In genomic region chr2:96267159-96267971, GRCh38 we compare ENCODE assay signal across 1 cellular context.
A peak's percentile ranks its signal among the peaks of the same experiment; 100 is the strongest.
TF ChIP-seq lines count a peak whose summit lies in the region.

No MANE protein-coding gene starts in this region.

TF ChIP-seq in HepG2, 621 proteins besides CTCF, POLR2A, EP300 and RAD21 (continued from another document and continues in another):
- TF ChIP-seq RERE (CRISPR knock-in tag; IDR thresholded peaks at IDR 0.05; ENCODE audit: low read depth) = no peak
- peak; percentile 33; the same call in 1 of the 3 replicates for TF ChIP-seq MXI1 (IDR thresholded peaks at IDR 0.05; ENCODE audit: borderline replicate concordance, low read depth, low read length)
- no peak for TF ChIP-seq NKX3-1 (CRISPR knock-in tag; IDR thresholded peaks at IDR 0.05)
- TF ChIP-seq SALL2 (CRISPR knock-in tag; IDR thresholded peaks at IDR 0.05) = no peak
- no peak for TF ChIP-seq SMAD1 (CRISPR knock-in tag; IDR thresholded peaks at IDR 0.05; ENCODE audit: borderline replicate concordance, low read depth)
- TF ChIP-seq TP53 (CRISPR knock-in tag; conservative IDR thresholded peaks at IDR 0.05) = no peak
- no peak for TF ChIP-seq BCL6 (CRISPR knock-in tag; IDR thresholded peaks at IDR 0.05)
- TF ChIP-seq ATF7-NPFF (CRISPR knock-in tag; IDR thresholded peaks at IDR 0.05; ENCODE audit: low read depth) = no peak
- TF ChIP-seq HIVEP1 (CRISPR knock-in tag; IDR thresholded peaks at IDR 0.05) = no peak
- TF ChIP-seq KDM2A (CRISPR knock-in tag; IDR thresholded peaks at IDR 0.05; ENCODE audit: borderline replicate concordance, low read depth) = no peak
- TF ChIP-seq IKZF4 (CRISPR knock-in tag; IDR thresholded peaks at IDR 0.05; ENCODE audit: borderline replicate concordance, low read depth, not compliant biosample characterization) = no peak
- TF ChIP-seq ZNF878 (CRISPR knock-in tag; IDR thresholded peaks at IDR 0.05) = no peak
- peak; percentile 63 for TF ChIP-seq ZNF407 (CRISPR knock-in tag; IDR thresholded peaks at IDR 0.05; ENCODE audit: not compliant biosample characterization)
- peak; percentile 93 for TF ChIP-seq ZBTB33 (CRISPR knock-in tag; IDR thresholded peaks at IDR 0.05)
- no peak for TF ChIP-seq KAT8 (CRISPR knock-in tag; IDR thresholded peaks at IDR 0.05)
- TF ChIP-seq SMARCC2 (IDR thresholded peaks at IDR 0.05) = no peak
- no peak for TF ChIP-seq ATAD3A (CRISPR knock-in tag; IDR thresholded peaks at IDR 0.05)
- TF ChIP-seq ZNF615 (CRISPR knock-in tag; IDR thresholded peaks at IDR 0.05; ENCODE audit: borderline replicate concordance) = no peak
- TF ChIP-seq SKIL (CRISPR knock-in tag; IDR thresholded peaks at IDR 0.05; ENCODE audit: borderline replicate concordance) = no peak
- TF ChIP-seq ZNF598 (CRISPR knock-in tag; IDR thresholded peaks at IDR 0.05; ENCODE audit: borderline replicate concordance) = 0 out of 2 replicates have a peak, but pooled peaks have one; percentile 28
- no peak for TF ChIP-seq ATF6 (CRISPR knock-in tag; conservative IDR thresholded peaks at IDR 0.05)
- TF ChIP-seq HBP1 (CRISPR knock-in tag; IDR thresholded peaks at IDR 0.05; ENCODE audit: low read depth) = peak; percentile 46; the same call in 1 of the 2 replicates
- TF ChIP-seq TFAP4 (IDR thresholded peaks at IDR 0.05; ENCODE audit: borderline replicate concordance, low read depth) = peak; percentile 56; the same call in 1 of the 2 replicates
- TF ChIP-seq ZNF24 (IDR thresholded peaks at IDR 0.05) = no peak
- 0 out of 2 replicates have a peak, but pooled peaks have one; percentile 52 for TF ChIP-seq SMAD9 (CRISPR knock-in tag; IDR thresholded peaks at IDR 0.05)
- no peak for TF ChIP-seq HNF4A (CRISPR knock-in tag; IDR thresholded peaks at IDR 0.05)
- no peak for TF ChIP-seq ZNF678 (CRISPR knock-in tag; IDR thresholded peaks at IDR 0.05)
